Comparison of ENCODE assay signal across 28 cellular contexts in genomic region chr10:52053522-52053921, GRCh38.
"Had no signal": no experiment of that assay in that cellular context is flagged by ENCODE, and none has a peak within 500 bp of the region (broad histone marks: within the 10 kb centered on the region; RNA-seq: fewer than 3 reads in every experiment).

No MANE protein-coding gene starts in this region.

- H3K4me1 Mint-ChIP-seq: stimulated activated effector memory CD8-positive, alpha-beta T cell treated with anti-CD3 and anti-CD28 coated beads, Interleukin-12 subunit alpha, Interleukin-12 subunit beta, amount 100 ng/mL, for 72 hours; stimulated activated memory B cell treated with anti-CD40 and anti-IgM and Interleukin-4, amounts not matched to agents 10 μg/mL and 1 μg/mL and 100 μg/mL, for 72 hours; stimulated activated naive B cell treated with anti-CD40 and anti-IgM and Interleukin-4, amounts not matched to agents 10 μg/mL and 1 μg/mL and 100 μg/mL, for 72 hours; stimulated activated naive CD8-positive, alpha-beta T cell treated with anti-CD3 and anti-CD28 coated beads, Interleukin-15, amount 100 ng/mL, for 72 hours had no signal

- H3K4me1 ChIP-seq: stomach, suprapubic skin, testis, thyroid gland, tibial artery, tibial nerve, transverse colon, upper lobe of left lung, upper lobe of right lung, uterus, vagina had no signal

- DNase-seq: stimulated activated CD4-positive, alpha-beta T cell treated with anti-CD3 and anti-CD28 coated beads, Interleukin-2, amount 100 ng/mL, for 48 hours; stimulated activated CD4-positive, alpha-beta T cell treated with anti-CD3 and anti-CD28 coated beads, Interleukin-4, amount 100 ng/mL, for 1 hour; stimulated activated CD4-positive, alpha-beta T cell treated with anti-CD3 and anti-CD28 coated beads, Interleukin-4, amount 100 ng/mL, for 24 hours; stimulated activated CD4-positive, alpha-beta T cell treated with anti-CD3 and anti-CD28 coated beads, Interleukin-4, amount 100 ng/mL, for 4 hours; stimulated activated CD8-positive, alpha-beta memory T cell treated with anti-CD3 and anti-CD28 coated beads, Interleukin-4, amount 100 ng/mL, for 48 hours; stimulated activated naive B cell treated with anti-CD40 and anti-IgM and Interleukin-4, amounts not matched to agents 10 μg/mL and 1 μg/mL and 100 μg/mL, for 72 hours; stimulated activated naive CD4-positive, alpha-beta T cell; stimulated activated naive CD4-positive, alpha-beta T cell treated with Interleukin-2 at 50 U/mL for 16 hours; stimulated activated naive CD8-positive, alpha-beta T cell treated with anti-CD3 and anti-CD28 coated beads, Interleukin-15, amount 100 ng/mL, for 72 hours; stimulated activated naive CD8-positive, alpha-beta T cell treated with anti-CD3 and anti-CD28 coated beads, Interleukin-15, Interleukin-2, amounts not matched to agents 100 U/mL and 50 U/mL, for 24 hours; stomach; substantia nigra; testis; thyroid gland; tibial artery; transverse colon; trophoblast cell; upper lobe of left lung; upper lobe of right lung; uterus had no signal

- H3K4me3 ChIP-seq: stomach, suprapubic skin, testis, thoracic aorta, thyroid gland, tibial artery, tibial nerve, transverse colon, upper lobe of left lung, upper lobe of right lung, uterus, vagina had no signal

- ATAC-seq: stimulated activated effector memory CD8-positive, alpha-beta T cell treated with anti-CD3 and anti-CD28 coated beads, Interleukin-12 subunit alpha, Interleukin-12 subunit beta, amount 100 ng/mL, for 72 hours; stimulated activated memory B cell treated with anti-CD40 and anti-IgM and Interleukin-4, amounts not matched to agents 10 μg/mL and 1 μg/mL and 100 μg/mL, for 72 hours; stimulated activated naive B cell treated with anti-CD40 and anti-IgM and Interleukin-4, amounts not matched to agents 10 μg/mL and 1 μg/mL and 100 μg/mL, for 72 hours; stimulated activated naive CD8-positive, alpha-beta T cell treated with anti-CD3 and anti-CD28 coated beads, Interleukin-15, amount 100 ng/mL, for 72 hours; stimulated activated naive CD8-positive, alpha-beta T cell treated with anti-CD3 and anti-CD28 coated beads, Interleukin-15, Interleukin-2, amounts not matched to agents 100 U/mL and 50 U/mL, for 24 hours; upper lobe of right lung had no signal

- H3K27ac Mint-ChIP-seq: stimulated activated effector memory CD8-positive, alpha-beta T cell treated with anti-CD3 and anti-CD28 coated beads, Interleukin-12 subunit alpha, Interleukin-12 subunit beta, amount 100 ng/mL, for 72 hours; stimulated activated memory B cell treated with anti-CD40 and anti-IgM and Interleukin-4, amounts not matched to agents 10 μg/mL and 1 μg/mL and 100 μg/mL, for 72 hours; stimulated activated naive B cell treated with anti-CD40 and anti-IgM and Interleukin-4, amounts not matched to agents 10 μg/mL and 1 μg/mL and 100 μg/mL, for 72 hours; stimulated activated naive CD8-positive, alpha-beta T cell treated with anti-CD3 and anti-CD28 coated beads, Interleukin-15, amount 100 ng/mL, for 72 hours; stimulated activated naive CD8-positive, alpha-beta T cell treated with anti-CD3 and anti-CD28 coated beads, Interleukin-15, Interleukin-2, amounts not matched to agents 100 ng/mL and 50 ng/mL, for 24 hours; type B pancreatic cell had no signal

- H3K36me3 Mint-ChIP-seq: stimulated activated effector memory CD8-positive, alpha-beta T cell treated with anti-CD3 and anti-CD28 coated beads, Interleukin-12 subunit alpha, Interleukin-12 subunit beta, amount 100 ng/mL, for 72 hours; stimulated activated memory B cell treated with anti-CD40 and anti-IgM and Interleukin-4, amounts not matched to agents 10 μg/mL and 1 μg/mL and 100 μg/mL, for 72 hours; stimulated activated naive B cell treated with anti-CD40 and anti-IgM and Interleukin-4, amounts not matched to agents 10 μg/mL and 1 μg/mL and 100 μg/mL, for 72 hours; type B pancreatic cell had no signal

- H3K27me3 Mint-ChIP-seq: stimulated activated memory B cell treated with anti-CD40 and anti-IgM and Interleukin-4, amounts not matched to agents 10 μg/mL and 1 μg/mL and 100 μg/mL, for 72 hours; stimulated activated naive B cell treated with anti-CD40 and anti-IgM and Interleukin-4, amounts not matched to agents 10 μg/mL and 1 μg/mL and 100 μg/mL, for 72 hours; stimulated activated naive CD8-positive, alpha-beta T cell treated with anti-CD3 and anti-CD28 coated beads, Interleukin-15, amount 100 ng/mL, for 72 hours; stimulated activated naive CD8-positive, alpha-beta T cell treated with anti-CD3 and anti-CD28 coated beads, Interleukin-15, Interleukin-2, amounts not matched to agents 100 ng/mL and 50 ng/mL, for 24 hours; type B pancreatic cell had no signal

- H3K4me3 Mint-ChIP-seq: stimulated activated effector memory CD8-positive, alpha-beta T cell treated with anti-CD3 and anti-CD28 coated beads, Interleukin-12 subunit alpha, Interleukin-12 subunit beta, amount 100 ng/mL, for 72 hours; stimulated activated memory B cell treated with anti-CD40 and anti-IgM and Interleukin-4, amounts not matched to agents 10 μg/mL and 1 μg/mL and 100 μg/mL, for 72 hours; stimulated activated naive B cell treated with anti-CD40 and anti-IgM and Interleukin-4, amounts not matched to agents 10 μg/mL and 1 μg/mL and 100 μg/mL, for 72 hours; stimulated activated naive CD8-positive, alpha-beta T cell treated with anti-CD3 and anti-CD28 coated beads, Interleukin-15, amount 100 ng/mL, for 72 hours; stimulated activated naive CD8-positive, alpha-beta T cell treated with anti-CD3 and anti-CD28 coated beads, Interleukin-15, Interleukin-2, amounts not matched to agents 100 ng/mL and 50 ng/mL, for 24 hours; type B pancreatic cell had no signal

- H3K27ac ChIP-seq: stomach, suprapubic skin, testis, thoracic aorta, thyroid gland, tibial artery, tibial nerve, transverse colon, upper lobe of left lung, upper lobe of right lung, uterus, vagina had no signal

- H3K9me3 Mint-ChIP-seq: stimulated activated memory B cell treated with anti-CD40 and anti-IgM and Interleukin-4, amounts not matched to agents 10 μg/mL and 1 μg/mL and 100 μg/mL, for 72 hours; stimulated activated naive CD8-positive, alpha-beta T cell treated with anti-CD3 and anti-CD28 coated beads, Interleukin-15, Interleukin-2, amounts not matched to agents 100 ng/mL and 50 ng/mL, for 24 hours had no signal

- H3K36me3 ChIP-seq: stomach, suprapubic skin, thoracic aorta, thyroid gland, tibial nerve, transverse colon, upper lobe of left lung, upper lobe of right lung, uterus, vagina had no signal

- H3K9me3 ChIP-seq: stomach, suprapubic skin, testis, thoracic aorta, thyroid gland, tibial artery, tibial nerve, transverse colon, upper lobe of left lung, upper lobe of right lung, uterus, vagina had no signal
